23 cellular contexts compared by ENCODE assay signal in the genomic region with DNA sequence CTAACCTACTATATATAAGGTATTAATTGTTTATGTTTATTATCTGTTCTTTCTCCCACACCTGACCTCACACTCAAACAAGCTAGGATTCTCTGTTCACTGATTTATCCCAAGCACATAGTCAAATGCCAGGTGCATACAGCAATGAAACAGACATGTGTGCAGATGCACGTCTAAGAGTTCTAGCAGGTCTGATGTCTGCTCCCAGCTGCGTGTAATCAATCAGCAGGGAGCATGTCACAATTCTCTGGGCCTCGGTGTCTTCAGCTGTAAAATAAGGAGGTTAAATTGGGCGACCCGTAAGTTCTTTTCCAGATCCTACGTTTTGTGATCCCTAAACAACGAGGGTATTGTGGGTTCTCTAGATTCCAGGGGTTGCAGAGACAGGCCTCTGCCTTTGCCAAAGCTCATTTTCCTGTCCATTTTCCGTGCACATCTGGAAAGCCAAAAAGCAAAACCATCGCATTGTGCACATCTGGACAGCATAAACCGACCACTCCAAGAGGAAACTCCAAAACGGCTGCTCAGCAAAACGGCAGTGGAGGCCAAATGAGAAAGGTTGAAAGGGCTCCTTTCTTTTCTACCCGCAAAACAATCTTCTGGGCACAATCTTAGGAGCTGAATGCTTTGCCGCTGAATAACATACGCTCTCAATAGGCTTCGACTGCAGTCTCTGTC.
DNase-seq lines count a peak whose midpoint lies in the region; ATAC-seq and TF ChIP-seq lines count a peak whose summit lies in the region.
"Had no signal": no experiment of that assay in that cellular context is flagged by ENCODE, and none has a peak within 500 bp of the region (broad histone marks: within the 10 kb centered on the region; RNA-seq: fewer than 3 reads in every experiment).

No MANE protein-coding gene starts in this region.

- no peak overlapping the region for H3K4me3 Mint-ChIP-seq in CD8-positive, alpha-beta T cell
- H3K4me3 Mint-ChIP-seq: activated CD8-positive, alpha-beta T cell treated with anti-CD3 and anti-CD28 coated beads for 36 hours; activated naive CD4-positive, alpha-beta T cell treated with anti-CD3 and anti-CD28 coated beads, Interleukin-2, amount 10 ng/mL, durations not matched to agents 7 days and 5 days; activated T-cell treated with anti-CD3 and anti-CD28 coated beads, Interleukin-2, amount 50 U/mL, for 24 hours; T-helper 1 cell treated with Interleukin-12 subunit alpha and Interleukin-12 subunit beta and Interleukin-4 antibody, amounts not matched to agents 30 μg/mL and 1 μg/mL, for 36 hours had no signal

- no peak for DNase-seq in cardiac muscle cell (ENCODE audit: low read depth in 1 of 2, low spot score in 1 of 2)
- DNase-seq in left ventricle myocardium superior = no peak
- peak; percentile 32 to 52 for DNase-seq in SHP77 (lab: John Stamatoyannopoulos, UW)
- DNase-seq in fibroblast of the conjunctiva (ENCODE audit: low read depth) = peak; percentile 5
- DNase-seq in CD8-positive, alpha-beta T cell = no peak
- DNase-seq in MM.1S = no peak
- no peak for DNase-seq in LoVo (ENCODE audit: low spot score)
- DNase-seq: activated CD8-positive, alpha-beta T cell treated with anti-CD3 and anti-CD28 coated beads for 36 hours; activated naive CD4-positive, alpha-beta T cell treated with anti-CD3 and anti-CD28 coated beads, Interleukin-2, amount 10 ng/mL, durations not matched to agents 7 days and 5 days; activated T-cell treated with anti-CD3 and anti-CD28 coated beads, Interleukin-2, amount 50 U/mL, for 24 hours; Caco-2; mucosa of descending colon; NCI-H1105; NCI-H446; Right ventricle myocardium superior; stimulated activated CD4-positive, alpha-beta T cell treated with anti-CD3 and anti-CD28 coated beads, Interleukin-1b, Interleukin-23, amount 100 ng/mL, for 48 hours; stimulated activated naive CD8-positive, alpha-beta T cell treated with anti-CD3 and anti-CD28 coated beads, Interleukin-15, Interleukin-2, amounts not matched to agents 100 U/mL and 50 U/mL, for 24 hours; trophoblast cell; WERI-Rb-1 had no signal

- H3K36me3 ChIP-seq in cardiac muscle cell (no peaks in the 10 kb centered on the region), MM.1S (replicated peaks; ENCODE audit: insufficient read depth, low read length) (no peaks in the 10 kb centered on the region)
- no peaks in the 10 kb centered on the region for H3K36me3 ChIP-seq in CD8-positive, alpha-beta T cell (ENCODE audit: insufficient read depth, low read length)

- H2AFZ ChIP-seq in MM.1S (ENCODE audit: low read length) = no peak overlapping the region

- no peaks in the 10 kb centered on the region for H3F3A ChIP-seq in MM.1S (ENCODE audit: insufficient read depth, low read length)

- intact Hi-C loops in left ventricle myocardium superior (cut with micrococcal nuclease) = no loop called here
- intact Hi-C loops in CD8-positive, alpha-beta T cell (cut with DNase I, micrococcal nuclease) = no loop called here

- H3K9me3 ChIP-seq in cardiac muscle cell (ENCODE audit: low read depth) (no peaks in the 10 kb centered on the region), MM.1S (replicated peaks; ENCODE audit: insufficient read depth, low read length) (no peaks in the 10 kb centered on the region)
- no peaks in the 10 kb centered on the region for H3K9me3 ChIP-seq in CD8-positive, alpha-beta T cell (ENCODE audit: low read length)
- H3K9me3 ChIP-seq: Caco-2, mucosa of descending colon had no signal

- H4K20me1 ChIP-seq in MM.1S (ENCODE audit: insufficient read depth, low read length) = no peaks in the 10 kb centered on the region

- H3K27me3 ChIP-seq in cardiac muscle cell (no peaks in the 10 kb centered on the region), MM.1S (replicated peaks; ENCODE audit: insufficient read depth, low read length) (no peaks in the 10 kb centered on the region)
- no peaks in the 10 kb centered on the region for H3K27me3 ChIP-seq in CD8-positive, alpha-beta T cell (ENCODE audit: insufficient read depth, low read length)

- no peaks in the 10 kb centered on the region for H3K36me3 Mint-ChIP-seq in CD8-positive, alpha-beta T cell
- H3K36me3 Mint-ChIP-seq: activated naive CD4-positive, alpha-beta T cell treated with anti-CD3 and anti-CD28 coated beads, Interleukin-2, amount 10 ng/mL, durations not matched to agents 7 days and 5 days had no signal

- H3K4me1 ChIP-seq in cardiac muscle cell (ENCODE audit: low read depth) (peaks cover 16% of the 10 kb centered on the region), MM.1S (ENCODE audit: low read length) (no peaks in the 10 kb centered on the region)
- H3K4me1 ChIP-seq in CD8-positive, alpha-beta T cell (ENCODE audit: insufficient read depth, low read length) = no peaks in the 10 kb centered on the region

- no peak overlapping the region for H3K9ac ChIP-seq in MM.1S (ENCODE audit: low read length)
- H3K9ac ChIP-seq: KMS-11 had no signal

- no peak for TF ChIP-seq CTCF in cardiac muscle cell (IDR thresholded peaks at IDR 0.05; ENCODE audit: low read depth, low read length)
- TF ChIP-seq CTCF in CD8-positive, alpha-beta T cell (IDR thresholded peaks at IDR 0.05) = no peak
- no peak for TF ChIP-seq CTCF in MM.1S (IDR thresholded peaks at IDR 0.05; ENCODE audit: low read length)

- H3K4me3 ChIP-seq in cardiac muscle cell = no peak overlapping the region
- H3K4me3 ChIP-seq in CD8-positive, alpha-beta T cell (ENCODE audit: low read depth, low read length) = no peak overlapping the region
- no peak overlapping the region for H3K4me3 ChIP-seq in MM.1S (ENCODE audit: low read length)
- H3K4me3 ChIP-seq: mucosa of descending colon had no signal

- H3K27ac ChIP-seq in cardiac muscle cell (peak overlapping the region; percentile 60), MM.1S (ENCODE audit: low read length) (no peak overlapping the region)
- H3K27ac ChIP-seq in CD8-positive, alpha-beta T cell (ENCODE audit: low read depth, low read length) = no peak overlapping the region
- H3K27ac ChIP-seq: KMS-11, WERI-Rb-1 had no signal

- no peak overlapping the region for H3K4me2 ChIP-seq in MM.1S (ENCODE audit: low read depth, low read length)
- H3K4me2 ChIP-seq: KMS-11 had no signal

- no peaks in the 10 kb centered on the region for H3K9me3 Mint-ChIP-seq in CD8-positive, alpha-beta T cell
- H3K9me3 Mint-ChIP-seq: T-helper 1 cell treated with Interleukin-12 subunit alpha and Interleukin-12 subunit beta and Interleukin-4 antibody, amounts not matched to agents 30 μg/mL and 1 μg/mL, for 36 hours had no signal

- H3K27ac Mint-ChIP-seq in CD8-positive, alpha-beta T cell = no peak overlapping the region
- H3K27ac Mint-ChIP-seq: activated CD8-positive, alpha-beta T cell treated with anti-CD3 and anti-CD28 coated beads for 36 hours; activated naive CD4-positive, alpha-beta T cell treated with anti-CD3 and anti-CD28 coated beads, Interleukin-2, amount 10 ng/mL, durations not matched to agents 7 days and 5 days; activated T-cell treated with anti-CD3 and anti-CD28 coated beads, Interleukin-2, amount 50 U/mL, for 24 hours; T-helper 1 cell treated with Interleukin-12 subunit alpha and Interleukin-12 subunit beta and Interleukin-4 antibody, amounts not matched to agents 30 μg/mL and 1 μg/mL, for 36 hours had no signal

- POLR2A ChIA-PET in CD8-positive, alpha-beta T cell (lab: Charles Lee) = no interaction called here

- no peaks in the 10 kb centered on the region for H3K79me2 ChIP-seq in MM.1S (ENCODE audit: low read length)

- H3K9me2 ChIP-seq in MM.1S (replicated peaks; ENCODE audit: insufficient read depth, low read length) = no peaks in the 10 kb centered on the region

- ATAC-seq in left ventricle myocardium superior = no peak
- no peak for ATAC-seq in CD8-positive, alpha-beta T cell
- ATAC-seq in GM21723 (IDR thresholded peaks at IDR 0.05; ENCODE audit: unreplicated experiment) = no peak
- ATAC-seq: activated CD8-positive, alpha-beta T cell treated with anti-CD3 and anti-CD28 coated beads for 36 hours; left lobe of liver; mucosa of descending colon; stimulated activated naive CD8-positive, alpha-beta T cell treated with anti-CD3 and anti-CD28 coated beads, Interleukin-15, Interleukin-2, amounts not matched to agents 100 U/mL and 50 U/mL, for 24 hours had no signal

- CTCF ChIA-PET in CD8-positive, alpha-beta T cell (lab: Charles Lee) = interaction anchor here (1.1 to 1.5 kb wide), 2 partner anchors 12 to 107 kb away, joined by 3 read pairs; no protein-coding TSS in a partner anchor

- no peaks in the 10 kb centered on the region for H3K27me3 Mint-ChIP-seq in CD8-positive, alpha-beta T cell (ENCODE audit: low read depth)
- H3K27me3 Mint-ChIP-seq: activated CD8-positive, alpha-beta T cell treated with anti-CD3 and anti-CD28 coated beads for 36 hours; activated T-cell treated with anti-CD3 and anti-CD28 coated beads, Interleukin-2, amount 50 U/mL, for 24 hours had no signal

- H3K4me1 Mint-ChIP-seq in CD8-positive, alpha-beta T cell (ENCODE audit: low read depth) = no peaks in the 10 kb centered on the region
- H3K4me1 Mint-ChIP-seq: activated naive CD4-positive, alpha-beta T cell treated with anti-CD3 and anti-CD28 coated beads, Interleukin-2, amount 10 ng/mL, durations not matched to agents 7 days and 5 days had no signal

Comparison
In these comparisons a context has a peak if more than half of its experiments do, and no peak if none do; other contexts are left out.
1. DNase-seq: peak in SHP77 (2 of 2) and fibroblast of the conjunctiva (single experiment); none in cardiac muscle cell (0 of 2), left ventricle myocardium superior (single experiment), CD8-positive, alpha-beta T cell (0 of 7), MM.1S (single experiment) and LoVo (single experiment).